In the genomic region with DNA sequence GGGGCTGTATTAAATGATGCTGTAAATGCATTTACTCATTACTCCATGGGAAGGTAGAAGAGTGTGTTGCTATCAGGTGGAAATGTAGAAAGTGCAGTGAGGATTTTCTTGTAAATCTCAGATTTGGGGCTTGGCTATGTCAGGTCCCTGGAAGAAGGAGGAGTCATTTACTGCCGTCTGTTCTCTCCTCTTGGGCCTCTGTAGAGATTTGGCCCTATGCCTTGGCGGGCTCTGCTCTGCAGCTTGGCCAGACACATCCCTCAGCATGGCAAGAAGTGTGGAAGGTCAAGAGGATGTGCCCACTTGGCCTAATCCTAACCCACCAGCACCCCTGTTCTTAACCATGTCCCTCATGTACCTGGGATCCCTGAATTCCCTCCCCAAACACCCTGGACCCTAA, we compare ENCODE assay signal across 23 cellular contexts. TPM values are rescaled to one million over a fixed set of nuclear protein-coding genes. Genes with fewer than 3 reads are reported as not detected.
DNase-seq lines count a peak whose midpoint lies in the region; ATAC-seq and TF ChIP-seq lines count a peak whose summit lies in the region.
"Had no signal": no experiment of that assay in that cellular context is flagged by ENCODE, and none has a peak within 500 bp of the region (broad histone marks: within the 10 kb centered on the region; RNA-seq: fewer than 3 reads in every experiment).

No MANE protein-coding gene starts in this region.

- H3K79me1 ChIP-seq in trophoblast cell (ENCODE audit: low read length), result peaks cover 7% of the 10 kb centered on the region

- intact Hi-C loops in left ventricle myocardium inferior (cut with micrococcal nuclease), result no loop called here
- intact Hi-C loops in heart left ventricle (cut with DNase I), result loop anchor here in 1 of 10 donors (5.0 kb wide), 1 partner anchor 112 kb away; no protein-coding TSS in a partner anchor
- intact Hi-C loops in dendritic cell treated with granulocyte-macrophage colony-stimulating factor and Interleukin-4, amounts not matched to agents 40 ng/mL and 50 ng/mL, for 4 days (cut with micrococcal nuclease), result no loop called here
- intact Hi-C loops in upper lobe of right lung (cut with DNase I), result no loop called here
- intact Hi-C loops in dorsolateral prefrontal cortex (cut with DNase I), result no loop called here

- H2BK12ac ChIP-seq in trophoblast cell (ENCODE audit: low read length), result no peak overlapping the region

- WGBS in heart left ventricle, 4 donors, result 64 to 85% (median 82%) methylated on average over 2 of the region's 2 CpGs
- no CpG with 5 or more reads among the region's 2 CpGs for WGBS in trophoblast cell (ENCODE audit: extremely low coverage, insufficient coverage, insufficient read length)

- no peak overlapping the region for H3K9ac ChIP-seq in trophoblast cell (ENCODE audit: low read length)
- H3K9ac ChIP-seq: BLaER1, KMS-11 had no signal

- H3K27me3 ChIP-seq in left ventricle myocardium inferior (ENCODE audit: low read depth) (no peaks in the 10 kb centered on the region), heart left ventricle (no peaks in the 10 kb centered on the region), trophoblast cell (ENCODE audit: insufficient read depth, low read length) (no peaks in the 10 kb centered on the region), upper lobe of right lung (no peaks in the 10 kb centered on the region), dorsolateral prefrontal cortex (peaks cover 0 to under 1% (median 0%) of the 10 kb centered on the region in 45 donors)
- H3K27me3 ChIP-seq: BLaER1 had no signal

- peaks cover 64% of the 10 kb centered on the region for H3K4me1 Mint-ChIP-seq in dendritic cell treated with granulocyte-macrophage colony-stimulating factor and Interleukin-4, amounts not matched to agents 40 ng/mL and 50 ng/mL, for 4 days (ENCODE audit: low read depth)

- no peak overlapping the region for H4K91ac ChIP-seq in trophoblast cell (ENCODE audit: low read depth, low read length)

- no peak overlapping the region for H3K4me3 Mint-ChIP-seq in dendritic cell treated with granulocyte-macrophage colony-stimulating factor and Interleukin-4, amounts not matched to agents 40 ng/mL and 50 ng/mL, for 4 days
- H3K4me3 Mint-ChIP-seq: CD4-positive, alpha-beta T cell had no signal

- no peak overlapping the region for H3K4me2 ChIP-seq in trophoblast cell (ENCODE audit: low read length)
- H3K4me2 ChIP-seq: BLaER1, KMS-11 had no signal

- H3K27ac ChIP-seq in left ventricle myocardium inferior (replicated peaks) (peak overlapping the region; percentile 58), heart left ventricle (peak overlapping the region in 1 of 12 donors; percentile 57), trophoblast cell (ENCODE audit: low read depth, low read length) (no peak overlapping the region), upper lobe of right lung (peak overlapping the region; percentile 27), dorsolateral prefrontal cortex (no peak overlapping the region)
- H3K27ac ChIP-seq: BLaER1, KMS-11, RWPE1 had no signal

- peak overlapping the region; percentile 15 for H2BK120ac ChIP-seq in trophoblast cell (ENCODE audit: insufficient read depth, low read length, poor library complexity)

- peaks cover 53% of the 10 kb centered on the region for H3K9me3 ChIP-seq in left ventricle myocardium inferior (replicated peaks)
- H3K9me3 ChIP-seq in heart left ventricle, result peaks cover 0 to 40% (median 18%) of the 10 kb centered on the region in 12 donors
- peaks cover 10% of the 10 kb centered on the region for H3K9me3 ChIP-seq in trophoblast cell (ENCODE audit: insufficient read depth, low read depth, low read length)
- peaks cover 3% of the 10 kb centered on the region for H3K9me3 ChIP-seq in upper lobe of right lung

- H2BK5ac ChIP-seq in trophoblast cell (ENCODE audit: low read depth, low read length, poor library complexity), result no peak overlapping the region

- DNase-seq in left ventricle myocardium inferior, result no peak
- DNase-seq in heart left ventricle, result no peak
- DNase-seq in trophoblast cell, result no peak
- DNase-seq in upper lobe of right lung, result no peak
- no peak for DNase-seq in T-helper 9 cell
- DNase-seq in dorsolateral prefrontal cortex, result no peak
- DNase-seq: ACHN; CD4-positive, alpha-beta T cell; COR-L47; GOT3; NCI-H1092 treated with DMSO at 0.1 percent for 48 hours; NCI-H1436 treated with DMSO at 0.1 percent for 48 hours; NCI-H1930; SIG-M5 had no signal

- H3K36me3 Mint-ChIP-seq in dendritic cell treated with granulocyte-macrophage colony-stimulating factor and Interleukin-4, amounts not matched to agents 40 ng/mL and 50 ng/mL, for 4 days (ENCODE audit: low read depth), result peaks cover 99% of the 10 kb centered on the region

- no peak overlapping the region for H3K23ac ChIP-seq in trophoblast cell (ENCODE audit: low read length)

- ATAC-seq in heart left ventricle, result no peak
- no peak for ATAC-seq in upper lobe of right lung
- ATAC-seq in GM21526 (IDR thresholded peaks at IDR 0.05; ENCODE audit: low FRiP score, unreplicated experiment), result no peak
- ATAC-seq: HCT116 had no signal

- no peak overlapping the region for H2AFZ ChIP-seq in trophoblast cell (ENCODE audit: insufficient read depth, low read length, poor library complexity)

- H3K27ac Mint-ChIP-seq in dendritic cell treated with granulocyte-macrophage colony-stimulating factor and Interleukin-4, amounts not matched to agents 40 ng/mL and 50 ng/mL, for 4 days, result peak overlapping the region; percentile 49
- H3K27ac Mint-ChIP-seq: CD4-positive, alpha-beta T cell had no signal

- peaks cover 5% of the 10 kb centered on the region for H3K79me2 ChIP-seq in trophoblast cell (ENCODE audit: control insufficient read depth, insufficient read depth, low read length, poor library complexity)

- no peak overlapping the region for H4K12ac ChIP-seq in trophoblast cell (ENCODE audit: low read depth, low read length)

- H3K4me3 ChIP-seq in left ventricle myocardium inferior (no peak overlapping the region), heart left ventricle (no peak overlapping the region), trophoblast cell (ENCODE audit: low read depth, low read length) (no peak overlapping the region), upper lobe of right lung (no peak overlapping the region), dorsolateral prefrontal cortex (no peak overlapping the region)
- H3K4me3 ChIP-seq: BLaER1 had no signal

- no peak for TF ChIP-seq POLR2A in heart left ventricle (IDR thresholded peaks at IDR 0.05)

- peak overlapping the region; percentile 26 for H3K18ac ChIP-seq in trophoblast cell (ENCODE audit: low read length)

- peaks cover 89% of the 10 kb centered on the region for H3K9me3 Mint-ChIP-seq in dendritic cell treated with granulocyte-macrophage colony-stimulating factor and Interleukin-4, amounts not matched to agents 40 ng/mL and 50 ng/mL, for 4 days

- no peak overlapping the region for H2AK5ac ChIP-seq in trophoblast cell (ENCODE audit: low read length)

- H3K4me1 ChIP-seq in left ventricle myocardium inferior (peaks cover 49% of the 10 kb centered on the region), heart left ventricle (peaks cover 0 to 36% (median 15%) of the 10 kb centered on the region in 12 donors), trophoblast cell (ENCODE audit: control insufficient read depth in 1 of 2, insufficient read depth in 2 of 2, low read length in 2 of 2) (peaks cover 3 to 19% of the 10 kb centered on the region in 2 experiments), upper lobe of right lung (peaks cover 36% of the 10 kb centered on the region)
- H3K4me1 ChIP-seq: BLaER1 had no signal

- H3K4ac ChIP-seq in trophoblast cell (ENCODE audit: low read depth, low read length), result peak overlapping the region; percentile 40

- no peaks in the 10 kb centered on the region for H3K27me3 Mint-ChIP-seq in dendritic cell treated with granulocyte-macrophage colony-stimulating factor and Interleukin-4, amounts not matched to agents 40 ng/mL and 50 ng/mL, for 4 days

- H4K8ac ChIP-seq in trophoblast cell (ENCODE audit: low read depth, low read length), result no peak overlapping the region

- TF ChIP-seq CTCF in left ventricle myocardium inferior (IDR thresholded peaks at IDR 0.05; ENCODE audit: borderline replicate concordance), result no peak
- no peak for TF ChIP-seq CTCF in heart left ventricle (IDR thresholded peaks at IDR 0.05)
- no peak for TF ChIP-seq CTCF in upper lobe of right lung (IDR thresholded peaks at IDR 0.05)
- no peak for TF ChIP-seq CTCF in dorsolateral prefrontal cortex (IDR thresholded peaks at IDR 0.05 in 54 of 56, conservative IDR thresholded peaks at IDR 0.05 in 2 of 56; ENCODE audit: low read depth in 1 of 56, partially characterized antibody in 56 of 56)

- H3K14ac ChIP-seq in trophoblast cell (ENCODE audit: low read length), result no peak overlapping the region

- peaks cover 24% of the 10 kb centered on the region for H3K36me3 ChIP-seq in left ventricle myocardium inferior
- peaks cover 0 to 29% (median 4%) of the 10 kb centered on the region in 9 donors for H3K36me3 ChIP-seq in heart left ventricle
- peaks cover 18 to 27% of the 10 kb centered on the region in 2 experiments for H3K36me3 ChIP-seq in trophoblast cell (ENCODE audit: control insufficient read depth in 1 of 2, insufficient read depth in 2 of 2, low read length in 2 of 2)
- peaks cover 30% of the 10 kb centered on the region for H3K36me3 ChIP-seq in upper lobe of right lung
- H3K36me3 ChIP-seq: BLaER1 had no signal

RNA-seq across cellular contexts. Expression of a gene that starts 6.7 kb away (rescaled TPM):
- total RNA-seq in left ventricle myocardium inferior (22.6 TPM), heart left ventricle (10 to 100 TPM; 10.9 to 49.0 (median 19.6) TPM), upper lobe of right lung (196 TPM), dorsolateral prefrontal cortex (10 to 100 TPM in 29 of 120 experiments, 1 to 10 TPM in 91; 1.9 to 31.0 (median 6.1) TPM)
- 10 to 100 TPM; 12.8 to 25.7 TPM for polyA plus RNA-seq in heart left ventricle
- polyA plus RNA-seq in trophoblast cell (2013), result 35.1 and 36.4 TPM in 2 replicates
- total RNA-seq: G401 had no signal

RNA-seq across cellular contexts. Expression of a gene that starts 37.6 kb away (rescaled TPM):
- total RNA-seq in left ventricle myocardium inferior (0.30 TPM), heart left ventricle (under 1 TPM in 5 of 9 donors, not detected in 4; 0.30 to 0.75 (median 0.56) TPM), upper lobe of right lung (0.58 TPM), dorsolateral prefrontal cortex (1 to 10 TPM in 110 of 120 experiments, under 1 TPM in 10; 0.53 to 6.7 (median 2.2) TPM)
- under 1 TPM in 1 of 2 donors, not detected in 1; 0.22 TPM for polyA plus RNA-seq in heart left ventricle
- not detected in 2 replicates for polyA plus RNA-seq in trophoblast cell (2013)
- total RNA-seq: CD4-positive, alpha-beta T cell; G401; HT1080; NCI-H460 had no signal

Comparison
In these comparisons a context has a peak if more than half of its experiments do, and no peak if none do; other contexts are left out.
1. H3K27ac ChIP-seq: peak in left ventricle myocardium inferior (single experiment) and upper lobe of right lung (single experiment); none in trophoblast cell (single experiment) and dorsolateral prefrontal cortex (0 of 59).